ENCODE assay signal across 15 cellular contexts in genomic region chrX:148540114-148540513, GRCh38.
"Had no signal": no experiment of that assay in that cellular context is flagged by ENCODE, and none has a peak within 500 bp of the region (broad histone marks: within the 10 kb centered on the region; RNA-seq: fewer than 3 reads in every experiment).

No MANE protein-coding gene starts in this region.

- H3K4me1 ChIP-seq: heart left ventricle, parathyroid adenoma, prostate gland, right lobe of liver, suprapubic skin, thyroid gland, upper lobe of left lung, uterus had no signal

- H3K9me3 ChIP-seq: heart left ventricle, prostate gland, right lobe of liver, suprapubic skin, thyroid gland, upper lobe of left lung, uterus had no signal

- H3K36me3 ChIP-seq: heart left ventricle, prostate gland, right lobe of liver, suprapubic skin, thyroid gland, upper lobe of left lung, uterus had no signal

- H3K27ac ChIP-seq: heart left ventricle, parathyroid adenoma, prostate gland, right lobe of liver, suprapubic skin, thyroid gland, upper lobe of left lung, uterus had no signal

- H3K9ac ChIP-seq: parathyroid adenoma had no signal

- H2AFZ ChIP-seq: parathyroid adenoma had no signal

- H3K4me3 ChIP-seq: heart left ventricle, prostate gland, right lobe of liver, suprapubic skin, thyroid gland, upper lobe of left lung, uterus had no signal

- DNase-seq: dermis blood vessel endothelial cell; heart left ventricle; hippocampal formation; naive thymus-derived CD4-positive, alpha-beta T cell; nephron progenitor cell; right lobe of liver; stimulated activated CD4-positive, alpha-beta T cell treated with anti-CD3 and anti-CD28 coated beads, Interleukin-4, amount 100 ng/mL, for 1 hour; stimulated activated CD8-positive, alpha-beta memory T cell treated with anti-CD3 and anti-CD28 coated beads, Interleukin-4, amount 100 ng/mL, for 48 hours; stimulated activated naive CD8-positive, alpha-beta T cell treated with anti-CD3 and anti-CD28 coated beads, Interleukin-15, Interleukin-2, amounts not matched to agents 100 U/mL and 50 U/mL, for 24 hours; thyroid gland; upper lobe of left lung; uterus had no signal

- H3K79me2 ChIP-seq: parathyroid adenoma had no signal

- H3K27me3 ChIP-seq: right lobe of liver, suprapubic skin, thyroid gland, upper lobe of left lung, uterus had no signal
